In genomic region chr1:200670215-200671118, GRCh38 we compare ENCODE assay signal across 7 cellular contexts. TPM values are rescaled to one million over a fixed set of nuclear protein-coding genes. Genes with fewer than 3 reads are reported as not detected.
DNase-seq lines count a peak whose midpoint lies in the region; ATAC-seq and TF ChIP-seq lines count a peak whose summit lies in the region.

No MANE protein-coding gene starts in this region.

- no peaks in the 10 kb centered on the region for H3F3A ChIP-seq in Loucy (ENCODE audit: low read depth)

- H3K36me3 ChIP-seq in Loucy (ENCODE audit: insufficient read depth, low read length) (no peaks in the 10 kb centered on the region), SK-N-MC (ENCODE audit: insufficient read depth, low read length) (0 out of 2 replicates have a peak, but pooled peaks cover 2% of the 10 kb centered on the region), mesendoderm (ENCODE audit: control insufficient read depth, insufficient read depth, low read length) (no peaks in the 10 kb centered on the region), tibial nerve (peaks cover 0 to 4% (median 0%) of the 10 kb centered on the region in 3 donors)

- no peak overlapping the region for H3K23ac ChIP-seq in mesendoderm (ENCODE audit: low read length)

- no peaks in the 10 kb centered on the region for H3K9me3 Mint-ChIP-seq in effector memory CD8-positive, alpha-beta T cell

- TF ChIP-seq POLR2A in tibial nerve (IDR thresholded peaks at IDR 0.05): no peak

- H3K4me3 ChIP-seq in Loucy (ENCODE audit: low read length, poor library complexity, severe bottlenecking) (peak overlapping the region; percentile 79), SK-N-MC (peak overlapping the region; percentile 97), mesendoderm (ENCODE audit: low read length) (peak overlapping the region; percentile 43), tibial nerve (peak overlapping the region; percentile 82 to 97 (median 87))

- no peak overlapping the region for H3K4ac ChIP-seq in mesendoderm (ENCODE audit: low read depth, low read length)

- no peaks in the 10 kb centered on the region for H3K9me2 ChIP-seq in Loucy (replicated peaks; ENCODE audit: low read depth, low read length)

- no peak overlapping the region for H2BK120ac ChIP-seq in mesendoderm (ENCODE audit: low read depth, low read length)

- H3K4me2 ChIP-seq in Loucy (ENCODE audit: low read depth, low read length, poor library complexity, severe bottlenecking) (peak overlapping the region; percentile 85), mesendoderm (ENCODE audit: low read length) (peak overlapping the region; percentile 67)

- no peaks in the 10 kb centered on the region for H3K9me3 ChIP-seq in Loucy (ENCODE audit: insufficient read depth, low read depth, low read length)
- H3K9me3 ChIP-seq in SK-N-MC (ENCODE audit: low read depth, low read length): no peaks in the 10 kb centered on the region
- H3K9me3 ChIP-seq in tibial nerve: no peaks in the 10 kb centered on the region

- peak; percentile 15 for ATAC-seq in GM21619 (IDR thresholded peaks at IDR 0.05; ENCODE audit: unreplicated experiment)
- ATAC-seq in effector memory CD8-positive, alpha-beta T cell (replicated peaks): no peak

- TF ChIP-seq CTCF in Loucy (conservative IDR thresholded peaks at IDR 0.05; ENCODE audit: low read length) (no peak), tibial nerve (IDR thresholded peaks at IDR 0.05) (no peak)

- no peak overlapping the region for H4K8ac ChIP-seq in mesendoderm (ENCODE audit: low read depth, low read length)

- H3K4me1 ChIP-seq in Loucy (ENCODE audit: insufficient read depth, low read length, poor library complexity, severe bottlenecking) (peaks cover 42% of the 10 kb centered on the region), mesendoderm (ENCODE audit: control insufficient read depth, low read depth, low read length) (peaks cover 5% of the 10 kb centered on the region), tibial nerve (peaks cover 0 to 41% (median 7%) of the 10 kb centered on the region in 4 donors)

- DNase-seq in GM04503 (ENCODE audit: low read depth): peak; percentile 31
- no peak for DNase-seq in SK-N-MC (ENCODE audit: low read depth, low spot score)
- no peak for DNase-seq in effector memory CD8-positive, alpha-beta T cell
- peak; percentile 80 for DNase-seq in mesendoderm
- peak in 1 of 2 donors; percentile 45 for DNase-seq in tibial nerve (ENCODE audit: low spot score in 2 of 2)

- peaks cover 32% of the 10 kb centered on the region for H3K79me2 ChIP-seq in Loucy (ENCODE audit: insufficient read depth, low read length)
- no peaks in the 10 kb centered on the region for H3K79me2 ChIP-seq in mesendoderm (ENCODE audit: control insufficient read depth, insufficient read depth, low read length)

- no peaks in the 10 kb centered on the region for H3K27me3 ChIP-seq in Loucy (ENCODE audit: insufficient read depth, low read length, poor library complexity, severe bottlenecking)
- no peaks in the 10 kb centered on the region for H3K27me3 ChIP-seq in mesendoderm (ENCODE audit: insufficient read depth, low read length, poor library complexity)
- no peaks in the 10 kb centered on the region for H3K27me3 ChIP-seq in tibial nerve

- H3K27me3 Mint-ChIP-seq in effector memory CD8-positive, alpha-beta T cell: no peaks in the 10 kb centered on the region

- H3K27ac ChIP-seq in SK-N-MC: peak overlapping the region; percentile 95
- H3K27ac ChIP-seq in mesendoderm (ENCODE audit: low read depth, low read length): peak overlapping the region; percentile 18
- H3K27ac ChIP-seq in tibial nerve: peak overlapping the region; percentile 98 to 100 (median 98)

- H3K4me3 Mint-ChIP-seq in effector memory CD8-positive, alpha-beta T cell: peak overlapping the region; percentile 97 to 98

- H3K36me3 Mint-ChIP-seq in effector memory CD8-positive, alpha-beta T cell (ENCODE audit: insufficient read depth): peaks cover 15% of the 10 kb centered on the region

- peak overlapping the region; percentile 2 for H2BK5ac ChIP-seq in mesendoderm (ENCODE audit: low read length)

- no peaks in the 10 kb centered on the region for H4K20me1 ChIP-seq in Loucy (ENCODE audit: insufficient read depth, low read length, poor library complexity, severe bottlenecking)

- peak overlapping the region; percentile 82 for H3K9ac ChIP-seq in Loucy (ENCODE audit: low read depth, low read length, poor library complexity, severe bottlenecking)
- peak overlapping the region; percentile 93 for H3K9ac ChIP-seq in SK-N-MC (ENCODE audit: insufficient read length)
- H3K9ac ChIP-seq in mesendoderm (ENCODE audit: low read length): peak overlapping the region; percentile 66

- WGBS in mesendoderm (ENCODE audit: extremely low coverage, insufficient coverage, low lambda C conversion rate): no CpG with 5 or more reads among the region's 16 CpGs
- WGBS in tibial nerve, 2 donors: 14 to 16% methylated on average over 16 of the region's 16 CpGs

- H3K4me1 Mint-ChIP-seq in effector memory CD8-positive, alpha-beta T cell (ENCODE audit: low read depth in 2 of 2): peaks cover 26% of the 10 kb centered on the region in 2 donors

- H3K18ac ChIP-seq in mesendoderm (ENCODE audit: low read length): peak overlapping the region; percentile 15

- no peak overlapping the region for H2AK5ac ChIP-seq in mesendoderm (ENCODE audit: low read length)

- peak overlapping the region; percentile 75 for H2AFZ ChIP-seq in Loucy (ENCODE audit: low read length)

- H2BK15ac ChIP-seq in mesendoderm (replicated peaks; ENCODE audit: low read depth): no peak overlapping the region

- peak overlapping the region; percentile 75 for H3K56ac ChIP-seq in mesendoderm (ENCODE audit: low read length)

- H4K5ac ChIP-seq in mesendoderm (ENCODE audit: low read length): no peak overlapping the region

- no peak for TF ChIP-seq EP300 in tibial nerve (IDR thresholded peaks at IDR 0.05)

- H3K79me1 ChIP-seq in mesendoderm (ENCODE audit: low read length): peaks cover 1% of the 10 kb centered on the region

- H3K27ac Mint-ChIP-seq in effector memory CD8-positive, alpha-beta T cell: peak overlapping the region; percentile 95 to 96

RNA-seq across cellular contexts. Expression of gene DDX59, which starts 0.8 kb away (rescaled TPM):
- 14.9 TPM for polyA plus RNA-seq in mesendoderm (2013, experiment 1 of 2)
- polyA plus RNA-seq in mesendoderm (2013, experiment 2 of 2): 14.2 TPM
- total RNA-seq in tibial nerve: 10 to 100 TPM; 11.4 to 31.5 (median 18.5) TPM

RNA-seq across cellular contexts. Expression of gene KIF14, which starts 49.9 kb away (rescaled TPM):
- polyA plus RNA-seq in mesendoderm (2013, experiment 1 of 2): 13.7 TPM
- 13.8 TPM for polyA plus RNA-seq in mesendoderm (2013, experiment 2 of 2)
- under 1 TPM in 2 of 4 donors, not detected in 2; 0.20 to 0.30 TPM for total RNA-seq in tibial nerve

Comparison
In these comparisons a context has a peak if more than half of its experiments do, and no peak if none do; other contexts are left out.
1. DNase-seq: peak in GM04503 (single experiment) and mesendoderm (single experiment); none in SK-N-MC (single experiment) and effector memory CD8-positive, alpha-beta T cell (0 of 3).
2. H3K4me3 ChIP-seq: peak in every context shown above with its lines; median percentile 97 in SK-N-MC; 87 in tibial nerve; 79 in Loucy; 43 in mesendoderm.
3. H3K27ac ChIP-seq: peak in every context shown above with its lines; median percentile 98 in tibial nerve; 95 in SK-N-MC; 18 in mesendoderm.
4. Peak in every context shown above with its lines, with median percentiles within 50 percentile points of each other: H3K9ac ChIP-seq.